1 cellular context compared by ENCODE assay signal in the genomic region with DNA sequence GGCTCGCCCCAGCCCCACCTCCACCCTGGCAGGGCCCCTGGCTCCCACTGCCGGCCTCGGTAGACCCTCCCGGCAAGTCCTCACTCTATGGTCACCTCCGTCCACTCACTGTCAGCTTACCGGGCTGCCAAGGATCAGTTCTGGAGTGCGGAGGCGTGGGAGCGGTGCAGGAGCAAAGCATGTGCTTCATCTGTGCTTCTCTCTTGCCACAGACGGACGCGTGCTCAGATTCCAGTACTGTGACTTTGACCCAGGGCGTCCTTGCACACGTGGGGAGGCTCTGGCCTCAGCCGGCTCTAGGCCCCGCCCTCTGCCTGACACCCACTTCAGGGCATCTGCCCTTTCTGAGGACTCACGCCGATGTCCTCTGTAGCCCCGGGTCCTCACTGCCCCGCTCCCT.
TF ChIP-seq lines count a peak whose summit lies in the region.

No MANE protein-coding gene starts in this region.

TF ChIP-seq in WTC11, 78 proteins besides CTCF, POLR2A, EP300 and RAD21 (continued from another document):
- TF ChIP-seq ZNF396 (CRISPR knock-in tag; IDR thresholded peaks at IDR 0.05; ENCODE audit: borderline replicate concordance) (no peak), SMAD4 (CRISPR knock-in tag; IDR thresholded peaks at IDR 0.05) (no peak), ZNF317 (CRISPR knock-in tag; IDR thresholded peaks at IDR 0.05; ENCODE audit: borderline replicate concordance, low read depth) (no peak), TEAD1 (CRISPR knock-in tag; IDR thresholded peaks at IDR 0.05) (no peak), ZNF263 (CRISPR knock-in tag; IDR thresholded peaks at IDR 0.05; ENCODE audit: low read depth) (no peak)
- TF ChIP-seq, protein P1, sequence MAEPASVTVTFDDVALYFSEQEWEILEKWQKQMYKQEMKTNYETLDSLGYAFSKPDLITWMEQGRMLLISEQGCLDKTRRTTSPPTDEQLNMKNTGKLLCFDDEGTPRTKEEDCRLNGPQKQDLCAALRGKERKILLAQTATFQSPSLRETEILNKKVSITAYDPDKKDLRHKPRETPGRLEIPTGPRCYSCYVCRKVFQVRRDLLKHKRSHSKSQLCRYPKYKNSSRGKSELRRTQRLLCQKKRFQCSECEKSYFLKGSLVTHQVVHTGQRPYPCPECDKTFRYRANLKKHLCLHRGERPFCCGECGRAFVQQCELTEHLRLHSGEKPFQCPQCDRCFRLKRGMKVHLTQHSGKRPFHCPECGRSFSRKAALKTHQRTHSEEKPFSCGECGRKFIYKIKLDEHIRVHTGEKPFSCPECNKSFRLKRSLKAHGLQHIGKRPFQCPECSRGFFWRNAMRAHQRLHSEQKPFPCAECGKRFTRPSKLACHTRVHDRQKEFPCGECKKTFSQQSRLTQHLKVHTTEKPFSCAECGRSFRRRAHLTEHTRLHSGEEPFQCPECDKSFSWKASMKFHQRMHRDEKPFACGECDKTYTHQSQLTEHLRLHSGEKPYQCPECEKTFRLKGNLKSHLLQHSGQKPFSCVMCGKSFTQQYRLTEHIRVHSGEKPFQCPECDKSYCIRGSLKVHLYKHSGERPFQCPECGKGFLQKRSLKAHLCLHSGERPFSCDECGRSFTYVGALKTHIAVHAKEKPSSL (CRISPR knock-in tag; conservative IDR thresholded peaks at IDR 0.05) = no peak
